ENCODE assay signal across 18 cellular contexts in genomic region chr12:104533134-104533533, GRCh38.
"Had no signal": no experiment of that assay in that cellular context is flagged by ENCODE, and none has a peak within 500 bp of the region (broad histone marks: within the 10 kb centered on the region; RNA-seq: fewer than 3 reads in every experiment).

No MANE protein-coding gene starts in this region.

- H3K9me3 ChIP-seq: adrenal gland, body of pancreas, ovary, thyroid gland had no signal

- H3K27ac Mint-ChIP-seq: activated CD4-positive, alpha-beta T cell treated with anti-CD3 and anti-CD28 coated beads, Interleukin-2, amount 10 ng/mL, durations not matched to agents 24 days and 14 days; activated CD8-positive, alpha-beta T cell treated with anti-CD3 and anti-CD28 coated beads, Interleukin-2, amount 10 ng/mL, durations not matched to agents 7 days and 5 days; mesothelial cell of epicardium; neural progenitor cell; T-helper 2 cell treated with Interferon-gamma antibody and Interleukin-4, amounts not matched to agents 5 μg/mL and 100 μg/mL, for 36 hours had no signal

- ATAC-seq: activated CD8-positive, alpha-beta T cell treated with anti-CD3 and anti-CD28 coated beads, Interleukin-2, amount 10 ng/mL, durations not matched to agents 7 days and 5 days; body of pancreas had no signal

- H3K27ac ChIP-seq: body of pancreas, neural progenitor cell, ovary, thyroid gland had no signal

- DNase-seq: activated CD4-positive, alpha-beta T cell treated with anti-CD3 and anti-CD28 coated beads, Interleukin-2, amount 10 ng/mL, durations not matched to agents 24 days and 14 days; activated CD4-positive, CD25-positive, alpha-beta regulatory T cell; activated CD8-positive, alpha-beta memory T cell treated with anti-CD3 and anti-CD28 coated beads, Interleukin-2, amount 50 U/mL, for 48 hours; activated CD8-positive, alpha-beta T cell treated with anti-CD3 and anti-CD28 coated beads, Interleukin-2, amount 10 ng/mL, durations not matched to agents 7 days and 5 days; activated naive CD4-positive, alpha-beta T cell treated with anti-CD3 and anti-CD28 coated beads, Interleukin-2, amount 50 U/mL, for 16 hours; adrenal gland; caudate nucleus; effector CD8-positive, alpha-beta T cell; foreskin fibroblast; immature natural killer cell; ovary; stimulated activated CD4-positive, alpha-beta T cell treated with anti-CD3 and anti-CD28 coated beads, Interleukin-12 subunit alpha, Interleukin-12 subunit beta, amount 100 ng/mL, for 4 hours; stimulated activated CD4-positive, alpha-beta T cell treated with anti-CD3 and anti-CD28 coated beads, Interleukin-2, amount 100 ng/mL, for 24 hours; thyroid gland had no signal

- H3K4me1 ChIP-seq: neural progenitor cell, thyroid gland had no signal

- H3K9me3 Mint-ChIP-seq: immature natural killer cell had no signal

- H3K27me3 ChIP-seq: adrenal gland, body of pancreas, neural progenitor cell, ovary, thyroid gland had no signal

- H3K4me3 ChIP-seq: adrenal gland, body of pancreas, neural progenitor cell, ovary, thyroid gland had no signal

- H3K27me3 Mint-ChIP-seq: activated CD4-positive, alpha-beta T cell treated with anti-CD3 and anti-CD28 coated beads, Interleukin-2, amount 10 ng/mL, durations not matched to agents 24 days and 14 days had no signal

- H3K4me3 Mint-ChIP-seq: activated CD4-positive, alpha-beta T cell treated with anti-CD3 and anti-CD28 coated beads, Interleukin-2, amount 10 ng/mL, durations not matched to agents 24 days and 14 days; activated CD8-positive, alpha-beta T cell treated with anti-CD3 and anti-CD28 coated beads, Interleukin-2, amount 10 ng/mL, durations not matched to agents 7 days and 5 days; immature natural killer cell; mesothelial cell of epicardium; neural progenitor cell; T-helper 2 cell treated with Interferon-gamma antibody and Interleukin-4, amounts not matched to agents 5 μg/mL and 100 μg/mL, for 36 hours had no signal

- H3K36me3 ChIP-seq: adrenal gland, neural progenitor cell, ovary, thyroid gland had no signal

- H3K36me3 Mint-ChIP-seq: immature natural killer cell, mesothelial cell of epicardium had no signal
